In genomic region chr9:95679874-95680273, GRCh38 we compare ENCODE assay signal across 27 cellular contexts.
"Had no signal": no experiment of that assay in that cellular context is flagged by ENCODE, and none has a peak within 500 bp of the region (broad histone marks: within the 10 kb centered on the region; RNA-seq: fewer than 3 reads in every experiment).

No MANE protein-coding gene starts in this region.

- DNase-seq: stimulated activated CD4-positive, alpha-beta T cell treated with anti-CD3 and anti-CD28 coated beads, Interleukin-2, amount 100 ng/mL, for 48 hours; stimulated activated CD4-positive, alpha-beta T cell treated with anti-CD3 and anti-CD28 coated beads, Interleukin-4, amount 100 ng/mL, for 1 hour; stimulated activated CD4-positive, alpha-beta T cell treated with anti-CD3 and anti-CD28 coated beads, Interleukin-4, amount 100 ng/mL, for 24 hours; stimulated activated CD4-positive, alpha-beta T cell treated with anti-CD3 and anti-CD28 coated beads, Interleukin-4, amount 100 ng/mL, for 4 hours; stimulated activated CD8-positive, alpha-beta memory T cell treated with anti-CD3 and anti-CD28 coated beads, Interleukin-4, amount 100 ng/mL, for 48 hours; stimulated activated naive B cell treated with anti-CD40 and anti-IgM and Interleukin-4, amounts not matched to agents 10 μg/mL and 1 μg/mL and 100 μg/mL, for 72 hours; stimulated activated naive CD4-positive, alpha-beta T cell; stimulated activated naive CD4-positive, alpha-beta T cell treated with Interleukin-2 at 50 U/mL for 16 hours; stimulated activated naive CD8-positive, alpha-beta T cell treated with anti-CD3 and anti-CD28 coated beads, Interleukin-15, amount 100 ng/mL, for 72 hours; stimulated activated naive CD8-positive, alpha-beta T cell treated with anti-CD3 and anti-CD28 coated beads, Interleukin-15, Interleukin-2, amounts not matched to agents 100 U/mL and 50 U/mL, for 24 hours; stomach; substantia nigra; testis; thyroid gland; tibial artery; transverse colon; trophoblast cell; upper lobe of right lung; uterus had no signal

- H3K36me3 ChIP-seq: stomach, suprapubic skin, thoracic aorta, thyroid gland, tibial artery, tibial nerve, transverse colon, upper lobe of left lung, upper lobe of right lung, uterus, vagina had no signal

- H3K27ac ChIP-seq: stomach, suprapubic skin, testis, thoracic aorta, thyroid gland, tibial artery, tibial nerve, transverse colon, upper lobe of left lung, upper lobe of right lung, uterus, vagina had no signal

- H3K9me3 ChIP-seq: stomach, suprapubic skin, testis, thoracic aorta, thyroid gland, tibial artery, tibial nerve, transverse colon, upper lobe of left lung, upper lobe of right lung, uterus, vagina had no signal

- H3K27me3 ChIP-seq: stomach, suprapubic skin, testis, thyroid gland, tibial artery, tibial nerve, transverse colon, upper lobe of left lung, upper lobe of right lung, uterus, vagina had no signal

- ATAC-seq: stimulated activated effector memory CD8-positive, alpha-beta T cell treated with anti-CD3 and anti-CD28 coated beads, Interleukin-12 subunit alpha, Interleukin-12 subunit beta, amount 100 ng/mL, for 72 hours; stimulated activated memory B cell treated with anti-CD40 and anti-IgM and Interleukin-4, amounts not matched to agents 10 μg/mL and 1 μg/mL and 100 μg/mL, for 72 hours; stimulated activated naive B cell treated with anti-CD40 and anti-IgM and Interleukin-4, amounts not matched to agents 10 μg/mL and 1 μg/mL and 100 μg/mL, for 72 hours; stimulated activated naive CD8-positive, alpha-beta T cell treated with anti-CD3 and anti-CD28 coated beads, Interleukin-15, amount 100 ng/mL, for 72 hours; stimulated activated naive CD8-positive, alpha-beta T cell treated with anti-CD3 and anti-CD28 coated beads, Interleukin-15, Interleukin-2, amounts not matched to agents 100 U/mL and 50 U/mL, for 24 hours; upper lobe of right lung had no signal

- FAIRE-seq: urothelium cell line had no signal

- H3K4me1 ChIP-seq: stomach, suprapubic skin, thyroid gland, transverse colon, upper lobe of left lung, upper lobe of right lung, uterus, vagina had no signal

- H3K4me3 ChIP-seq: stomach, suprapubic skin, thoracic aorta, thyroid gland, tibial artery, tibial nerve, transverse colon, upper lobe of left lung, upper lobe of right lung, uterus, vagina had no signal
